ENCODE assay signal across 7 cellular contexts in the genomic region with DNA sequence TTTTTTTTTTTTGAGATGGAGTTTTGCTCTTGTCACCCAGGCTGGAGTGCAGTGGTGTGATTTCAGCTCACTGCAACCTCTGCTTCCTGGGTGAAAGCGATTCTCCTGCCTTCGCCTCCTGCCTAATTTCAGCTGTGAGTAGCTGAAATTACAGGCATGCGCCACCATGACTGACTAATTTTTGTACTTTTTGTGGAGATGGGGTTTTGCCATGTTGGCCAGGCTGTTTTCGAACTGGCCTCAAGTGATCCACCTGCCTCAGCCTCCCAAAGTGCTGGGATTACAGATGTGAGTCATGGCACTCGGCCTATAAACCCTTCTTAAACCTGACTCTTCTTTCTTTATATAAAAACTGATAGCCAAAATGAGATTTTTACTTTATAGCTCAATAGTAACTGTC.
A peak's percentile ranks its signal among the peaks of the same experiment; 100 is the strongest.
DNase-seq lines count a peak whose midpoint lies in the region; ATAC-seq, FAIRE-seq and TF ChIP-seq lines count a peak whose summit lies in the region.
"Not testable (repeated sequence)": the region's sequence is repeated elsewhere in the genome, so short reads cannot be mapped to it uniquely, and the experiment has no call there.

No MANE protein-coding gene starts in this region.

- peaks cover 57% of the 10 kb centered on the region for H3K36me3 Mint-ChIP-seq in CD8-positive, alpha-beta T cell
- H3K36me3 Mint-ChIP-seq in T-helper 2 cell treated with Interferon-gamma antibody and Interleukin-4, amounts not matched to agents 5 μg/mL and 100 μg/mL, for 36 hours (ENCODE audit: low read depth), result peaks cover 60% of the 10 kb centered on the region
- H3K36me3 Mint-ChIP-seq in activated CD8-positive, alpha-beta memory T cell treated with anti-CD3 and anti-CD28 coated beads, Interleukin-2, amount 10 ng/mL, durations not matched to agents 7 days and 5 days, result peaks cover 50% of the 10 kb centered on the region
- H3K36me3 Mint-ChIP-seq in osteocyte (ENCODE audit: unreplicated experiment), result peaks cover 31% of the 10 kb centered on the region
- H3K36me3 Mint-ChIP-seq in stimulated activated naive B cell treated with anti-CD40 and anti-IgM and Interleukin-4, amounts not matched to agents 10 μg/mL and 1 μg/mL and 100 μg/mL, for 72 hours, result peaks cover 32 to 42% of the 10 kb centered on the region in 2 donors

- peak overlapping the region; percentile 18 for H3K4me3 Mint-ChIP-seq in CD8-positive, alpha-beta T cell
- not testable (repeated sequence) for H3K4me3 Mint-ChIP-seq in T-helper 2 cell treated with Interferon-gamma antibody and Interleukin-4, amounts not matched to agents 5 μg/mL and 100 μg/mL, for 36 hours; activated CD8-positive, alpha-beta memory T cell treated with anti-CD3 and anti-CD28 coated beads, Interleukin-2, amount 10 ng/mL, durations not matched to agents 7 days and 5 days; osteocyte (ENCODE audit: unreplicated experiment)
- peak overlapping the region in 1 of 2 donors; percentile 70 for H3K4me3 Mint-ChIP-seq in stimulated activated naive B cell treated with anti-CD40 and anti-IgM and Interleukin-4, amounts not matched to agents 10 μg/mL and 1 μg/mL and 100 μg/mL, for 72 hours

- H2AFZ ChIP-seq in GM12878 (ENCODE audit: control insufficient read depth, low read depth, low read length), result not testable (repeated sequence)

- POLR2A ChIA-PET in CD8-positive, alpha-beta T cell (lab: Charles Lee), result not testable (repeated sequence)
- POLR2A ChIA-PET in GM12878 (lab: Charles Lee), result interaction anchor here (0.8 to 2.1 kb wide), 2 partner anchors 97 to 106 kb away, joined by 3 to 5 read pairs; no protein-coding TSS in a partner anchor

- not testable (repeated sequence) for H3K27me3 Mint-ChIP-seq in CD8-positive, alpha-beta T cell (ENCODE audit: low read depth); T-helper 2 cell treated with Interferon-gamma antibody and Interleukin-4, amounts not matched to agents 5 μg/mL and 100 μg/mL, for 36 hours (ENCODE audit: low read depth); activated CD8-positive, alpha-beta memory T cell treated with anti-CD3 and anti-CD28 coated beads, Interleukin-2, amount 10 ng/mL, durations not matched to agents 7 days and 5 days; osteocyte (ENCODE audit: unreplicated experiment); stimulated activated naive B cell treated with anti-CD40 and anti-IgM and Interleukin-4, amounts not matched to agents 10 μg/mL and 1 μg/mL and 100 μg/mL, for 72 hours

- H3K36me3 ChIP-seq in CD8-positive, alpha-beta T cell (ENCODE audit: insufficient read depth, low read length), result not testable (repeated sequence)
- H3K36me3 ChIP-seq in GM12878 (ENCODE audit: control insufficient read depth in 2 of 2, insufficient read depth in 2 of 2, low read length in 1 of 2) (peaks cover 4 to 22% of the 10 kb centered on the region in 2 experiments), left ventricle myocardium inferior (peaks cover 35% of the 10 kb centered on the region)

- H4K20me1 ChIP-seq in GM12878 (ENCODE audit: control insufficient read depth, insufficient read depth), result not testable (repeated sequence)

- SMC1A ChIA-PET in GM12878 (lab: Charles Lee; ENCODE audit: uncharacterized antibody, unreplicated experiment), result interaction anchor here (0.7 to 2.5 kb wide), 13 partner anchors 25 to 289 kb away, joined by 3 to 8 read pairs (median 5); no protein-coding TSS in a partner anchor

- intact Hi-C loops in CD8-positive, alpha-beta T cell (cut with DNase I, micrococcal nuclease); GM12878 (cut with micrococcal nuclease; ENCODE audit: unreplicated experiment): not testable (repeated sequence)
- intact Hi-C loops in left ventricle myocardium inferior (cut with micrococcal nuclease), result loop anchor here (10.0 kb wide), 1 partner anchor 91 kb away; no protein-coding TSS in a partner anchor

- DNase-seq in CD8-positive, alpha-beta T cell; left ventricle myocardium inferior; osteocyte (ENCODE audit: extremely low spot score, unreplicated experiment); stimulated activated naive B cell treated with anti-CD40 and anti-IgM and Interleukin-4, amounts not matched to agents 10 μg/mL and 1 μg/mL and 100 μg/mL, for 72 hours: not testable (repeated sequence)
- DNase-seq in T-helper 2 cell treated with Interferon-gamma antibody and Interleukin-4, amounts not matched to agents 5 μg/mL and 100 μg/mL, for 36 hours (ENCODE audit: low spot score), result peak; percentile 42
- DNase-seq in activated CD8-positive, alpha-beta memory T cell treated with anti-CD3 and anti-CD28 coated beads, Interleukin-2, amount 10 ng/mL, durations not matched to agents 7 days and 5 days, result peak; percentile 49
- DNase-seq in GM12878 (ENCODE audit: low read depth, low spot score), result peak; percentile 28

- H3K9me3 ChIP-seq in CD8-positive, alpha-beta T cell (ENCODE audit: low read length); GM12878 (replicated peaks; ENCODE audit: control insufficient read depth, insufficient read depth, low read length); left ventricle myocardium inferior (replicated peaks): not testable (repeated sequence)

- not testable (repeated sequence) for H3K27ac Mint-ChIP-seq in CD8-positive, alpha-beta T cell; T-helper 2 cell treated with Interferon-gamma antibody and Interleukin-4, amounts not matched to agents 5 μg/mL and 100 μg/mL, for 36 hours
- peak overlapping the region; percentile 24 for H3K27ac Mint-ChIP-seq in activated CD8-positive, alpha-beta memory T cell treated with anti-CD3 and anti-CD28 coated beads, Interleukin-2, amount 10 ng/mL, durations not matched to agents 7 days and 5 days
- peak overlapping the region; percentile 27 for H3K27ac Mint-ChIP-seq in osteocyte (ENCODE audit: unreplicated experiment)
- peak overlapping the region; percentile 59 for H3K27ac Mint-ChIP-seq in stimulated activated naive B cell treated with anti-CD40 and anti-IgM and Interleukin-4, amounts not matched to agents 10 μg/mL and 1 μg/mL and 100 μg/mL, for 72 hours

- TF ChIP-seq POLR2A in GM12878 (IDR thresholded peaks at IDR 0.05; ENCODE audit: low read depth, low read length), result not testable (repeated sequence)

- in situ Hi-C loops in GM12878 (cut with MboI), result not testable (repeated sequence)

- not testable (repeated sequence) for FAIRE-seq in GM12878 (lab: Jason Lieb, UNC)

- TF ChIP-seq EP300 in GM12878 (IDR thresholded peaks at IDR 0.05; ENCODE audit: borderline replicate concordance in 1 of 2, control insufficient read depth in 1 of 2, low read depth in 2 of 2, low read length in 2 of 2), result not testable (repeated sequence)

- peaks cover 37% of the 10 kb centered on the region for H3K4me1 ChIP-seq in CD8-positive, alpha-beta T cell (ENCODE audit: insufficient read depth, low read length)
- H3K4me1 ChIP-seq in GM12878 (ENCODE audit: control insufficient read depth, insufficient read depth, low read length) (peaks cover 52% of the 10 kb centered on the region), left ventricle myocardium inferior (peaks cover 98% of the 10 kb centered on the region)

- not testable (repeated sequence) for H3K27ac ChIP-seq in CD8-positive, alpha-beta T cell (ENCODE audit: low read depth, low read length); GM12878 (ENCODE audit: control insufficient read depth, insufficient read depth)
- H3K27ac ChIP-seq in left ventricle myocardium inferior (replicated peaks), result peak overlapping the region; percentile 93

- peaks cover 62% of the 10 kb centered on the region for H3K4me1 Mint-ChIP-seq in CD8-positive, alpha-beta T cell (ENCODE audit: low read depth)
- peaks cover 60% of the 10 kb centered on the region for H3K4me1 Mint-ChIP-seq in T-helper 2 cell treated with Interferon-gamma antibody and Interleukin-4, amounts not matched to agents 5 μg/mL and 100 μg/mL, for 36 hours (ENCODE audit: low read depth)
- peaks cover 56% of the 10 kb centered on the region for H3K4me1 Mint-ChIP-seq in activated CD8-positive, alpha-beta memory T cell treated with anti-CD3 and anti-CD28 coated beads, Interleukin-2, amount 10 ng/mL, durations not matched to agents 7 days and 5 days
- peaks cover 59% of the 10 kb centered on the region for H3K4me1 Mint-ChIP-seq in osteocyte (ENCODE audit: unreplicated experiment)
- peaks cover 41 to 58% of the 10 kb centered on the region in 2 donors for H3K4me1 Mint-ChIP-seq in stimulated activated naive B cell treated with anti-CD40 and anti-IgM and Interleukin-4, amounts not matched to agents 10 μg/mL and 1 μg/mL and 100 μg/mL, for 72 hours

- H3K4me3 ChIP-seq in CD8-positive, alpha-beta T cell (ENCODE audit: low read depth, low read length); GM12878; left ventricle myocardium inferior: not testable (repeated sequence)

- RAD21 ChIA-PET in GM12878 (lab: Charles Lee; ENCODE audit: unreplicated experiment), result interaction anchor here (1.0 to 2.1 kb wide), 7 partner anchors 33 to 144 kb away, joined by 3 to 8 read pairs (median 3); no protein-coding TSS in a partner anchor

- H3K27me3 ChIP-seq in CD8-positive, alpha-beta T cell (ENCODE audit: insufficient read depth, low read length); GM12878 (replicated peaks in 1 of 2; ENCODE audit: control insufficient read depth in 2 of 2, insufficient read depth in 2 of 2, low read length in 1 of 2); left ventricle myocardium inferior (ENCODE audit: low read depth): not testable (repeated sequence)

- H3K79me2 ChIP-seq in GM12878 (ENCODE audit: control insufficient read depth, insufficient read depth, low read length), result peaks cover 30% of the 10 kb centered on the region

- not testable (repeated sequence) for TF ChIP-seq RAD21 in GM12878 (IDR thresholded peaks at IDR 0.05; ENCODE audit: insufficient read depth, low read depth, low read length)

- H3K9me3 Mint-ChIP-seq in CD8-positive, alpha-beta T cell; T-helper 2 cell treated with Interferon-gamma antibody and Interleukin-4, amounts not matched to agents 5 μg/mL and 100 μg/mL, for 36 hours; activated CD8-positive, alpha-beta memory T cell treated with anti-CD3 and anti-CD28 coated beads, Interleukin-2, amount 10 ng/mL, durations not matched to agents 7 days and 5 days (ENCODE audit: low read depth); osteocyte (ENCODE audit: unreplicated experiment); stimulated activated naive B cell treated with anti-CD40 and anti-IgM and Interleukin-4, amounts not matched to agents 10 μg/mL and 1 μg/mL and 100 μg/mL, for 72 hours: not testable (repeated sequence)

- CTCF ChIA-PET in CD8-positive, alpha-beta T cell (lab: Charles Lee), result interaction anchor here (1.1 to 1.4 kb wide), 2 partner anchors 10 to 254 kb away, joined by 3 to 5 read pairs; no protein-coding TSS in a partner anchor
- CTCF ChIA-PET in activated CD8-positive, alpha-beta memory T cell treated with anti-CD3 and anti-CD28 coated beads, Interleukin-2, amount 10 ng/mL, durations not matched to agents 7 days and 5 days (lab: Charles Lee), result interaction anchor here (0.9 to 2.5 kb wide), 6 partner anchors 9 to 290 kb away, joined by 3 to 6 read pairs (median 4); no protein-coding TSS in a partner anchor
- CTCF ChIA-PET in GM12878 (lab: Yijun Ruan, JAX), result interaction anchor here (0.8 to 2.1 kb wide), 6 partner anchors 8 to 171 kb away, joined by 3 to 5 read pairs (median 4); no protein-coding TSS in a partner anchor

- H3K4me2 ChIP-seq in GM12878 (ENCODE audit: control insufficient read depth, insufficient read depth), result not testable (repeated sequence)

- 3% methylated on average over 5 of the region's 5 CpGs for WGBS in GM12878 (ENCODE audit: insufficient coverage, insufficient replicate concordance, low lambda C conversion rate, missing lambda C conversion rate)

- not testable (repeated sequence) for ATAC-seq in CD8-positive, alpha-beta T cell; activated CD8-positive, alpha-beta memory T cell treated with anti-CD3 and anti-CD28 coated beads, Interleukin-2, amount 10 ng/mL, durations not matched to agents 7 days and 5 days; GM12878; stimulated activated naive B cell treated with anti-CD40 and anti-IgM and Interleukin-4, amounts not matched to agents 10 μg/mL and 1 μg/mL and 100 μg/mL, for 72 hours (replicated peaks)

- not testable (repeated sequence) for H3K9ac ChIP-seq in GM12878 (ENCODE audit: control insufficient read depth, insufficient read depth, low read length)

- BruUV-seq in GM12878 (replicated peaks; lab: Mats Ljungman, UMichigan), result not testable (repeated sequence)

- TF ChIP-seq CTCF in CD8-positive, alpha-beta T cell (IDR thresholded peaks at IDR 0.05); GM12878 (IDR thresholded peaks at IDR 0.05 in 2 of 3, conservative IDR thresholded peaks at IDR 0.05 in 1 of 3; ENCODE audit: control insufficient read depth in 2 of 3, extremely low read depth in 1 of 3, insufficient read depth in 1 of 3, low read depth in 3 of 3, low read length in 3 of 3); left ventricle myocardium inferior (IDR thresholded peaks at IDR 0.05; ENCODE audit: borderline replicate concordance); osteocyte (IDR thresholded peaks at IDR 0.05): not testable (repeated sequence)
